In the genomic region with DNA sequence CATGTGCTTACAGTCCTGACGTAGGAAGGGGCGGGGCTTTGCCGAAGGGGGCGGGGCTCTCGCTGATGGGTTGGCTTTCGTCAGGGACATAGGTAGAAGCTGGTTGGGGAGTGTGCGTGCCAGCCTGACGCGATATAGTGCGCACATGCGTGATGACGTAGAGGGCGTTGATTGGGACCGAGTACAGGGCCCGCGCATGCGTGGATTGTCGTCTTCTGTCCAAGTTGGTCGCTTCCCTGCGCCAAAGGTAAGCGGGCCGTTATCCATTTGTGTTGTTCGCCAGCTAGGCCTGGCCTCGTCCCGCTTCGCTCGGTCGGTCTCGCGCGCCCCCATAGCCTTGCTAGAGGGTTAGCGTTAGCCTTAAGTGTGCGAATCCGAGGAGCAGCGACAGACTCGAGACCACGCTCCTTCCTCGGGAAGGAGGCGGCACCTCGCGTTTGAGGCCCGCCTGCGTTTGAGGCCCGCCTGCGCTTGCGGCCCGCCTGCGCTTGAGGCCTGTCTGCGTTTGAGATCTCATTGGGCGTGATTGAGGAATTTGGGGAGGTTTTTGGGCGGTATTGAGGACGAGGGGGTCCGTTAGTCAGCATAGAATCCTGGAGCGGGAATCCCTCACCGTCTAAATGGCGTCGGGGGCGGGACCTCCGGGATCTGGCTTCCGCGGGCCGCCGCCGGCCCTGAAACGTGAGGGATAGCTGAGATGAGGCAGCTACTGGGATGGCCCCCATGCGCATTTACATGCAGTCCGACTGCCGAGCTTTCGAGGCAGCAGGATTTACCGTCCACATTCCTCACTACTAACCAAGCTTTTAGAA, we compare ENCODE assay signal across 1 cellular context.
TF ChIP-seq lines count a peak whose summit lies in the region.

A gene (plus strand): TSS at position 197 of the 812 bp plus-strand sequence. CDS start 710 bp downstream, outside the sequence.

TF ChIP-seq in K562, 482 proteins besides CTCF, POLR2A, EP300 and RAD21 (continued from another document and continues in another):
- TF ChIP-seq CEBPG (CRISPR knock-in tag; IDR thresholded peaks at IDR 0.05), result 0 out of 2 replicates have a peak, but pooled peaks have one; percentile 27
- TF ChIP-seq CEBPG (tag; conservative IDR thresholded peaks at IDR 0.05 in 1 of 2, IDR thresholded peaks at IDR 0.05 in 1 of 2), result no peak
- TF ChIP-seq, protein P1, sequence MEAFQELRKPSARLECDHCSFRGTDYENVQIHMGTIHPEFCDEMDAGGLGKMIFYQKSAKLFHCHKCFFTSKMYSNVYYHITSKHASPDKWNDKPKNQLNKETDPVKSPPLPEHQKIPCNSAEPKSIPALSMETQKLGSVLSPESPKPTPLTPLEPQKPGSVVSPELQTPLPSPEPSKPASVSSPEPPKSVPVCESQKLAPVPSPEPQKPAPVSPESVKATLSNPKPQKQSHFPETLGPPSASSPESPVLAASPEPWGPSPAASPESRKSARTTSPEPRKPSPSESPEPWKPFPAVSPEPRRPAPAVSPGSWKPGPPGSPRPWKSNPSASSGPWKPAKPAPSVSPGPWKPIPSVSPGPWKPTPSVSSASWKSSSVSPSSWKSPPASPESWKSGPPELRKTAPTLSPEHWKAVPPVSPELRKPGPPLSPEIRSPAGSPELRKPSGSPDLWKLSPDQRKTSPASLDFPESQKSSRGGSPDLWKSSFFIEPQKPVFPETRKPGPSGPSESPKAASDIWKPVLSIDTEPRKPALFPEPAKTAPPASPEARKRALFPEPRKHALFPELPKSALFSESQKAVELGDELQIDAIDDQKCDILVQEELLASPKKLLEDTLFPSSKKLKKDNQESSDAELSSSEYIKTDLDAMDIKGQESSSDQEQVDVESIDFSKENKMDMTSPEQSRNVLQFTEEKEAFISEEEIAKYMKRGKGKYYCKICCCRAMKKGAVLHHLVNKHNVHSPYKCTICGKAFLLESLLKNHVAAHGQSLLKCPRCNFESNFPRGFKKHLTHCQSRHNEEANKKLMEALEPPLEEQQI (IDR thresholded peaks at IDR 0.05), result no peak
- TF ChIP-seq ZNF133 (CRISPR knock-in tag; IDR thresholded peaks at IDR 0.05), result no peak
- TF ChIP-seq PRMT5 (CRISPR knock-in tag; IDR thresholded peaks at IDR 0.05), result no peak
- 0 out of 2 replicates have a peak, but pooled peaks have one; percentile 50 for TF ChIP-seq LARP7 (IDR thresholded peaks at IDR 0.05)
- no peak for TF ChIP-seq ARNT (IDR thresholded peaks at IDR 0.05)
- TF ChIP-seq SNRNP70 (optimal IDR thresholded peaks at IDR 0.05; ENCODE audit: low read depth, low read length), result no peak
- TF ChIP-seq BRF1 (IDR thresholded peaks at IDR 0.05; ENCODE audit: borderline replicate concordance, extremely low read depth, insufficient read length), result no peak
- TF ChIP-seq, protein P2, sequence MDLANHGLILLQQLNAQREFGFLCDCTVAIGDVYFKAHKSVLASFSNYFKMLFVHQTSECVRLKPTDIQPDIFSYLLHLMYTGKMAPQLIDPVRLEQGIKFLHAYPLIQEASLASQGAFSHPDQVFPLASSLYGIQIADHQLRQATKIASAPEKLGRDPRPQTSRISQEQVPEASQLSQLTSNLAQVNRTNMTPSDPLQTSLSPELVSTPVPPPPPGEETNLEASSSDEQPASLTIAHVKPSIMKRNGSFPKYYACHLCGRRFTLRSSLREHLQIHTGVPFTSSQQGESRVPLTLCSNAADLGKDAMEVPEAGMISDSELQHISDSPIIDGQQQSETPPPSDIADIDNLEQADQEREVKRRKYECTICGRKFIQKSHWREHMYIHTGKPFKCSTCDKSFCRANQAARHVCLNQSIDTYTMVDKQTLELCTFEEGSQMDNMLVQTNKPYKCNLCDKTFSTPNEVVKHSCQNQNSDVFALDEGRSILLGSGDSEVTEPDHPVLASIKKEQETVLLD (IDR thresholded peaks at IDR 0.05), result peak; percentile 98
- TF ChIP-seq PPARD (CRISPR knock-in tag; IDR thresholded peaks at IDR 0.05), result no peak
- no peak for TF ChIP-seq JUN (IDR thresholded peaks at IDR 0.05; ENCODE audit: borderline replicate concordance, low read depth, low read length)
- TF ChIP-seq JUN (CRISPR knock-in tag; IDR thresholded peaks at IDR 0.05; ENCODE audit: borderline replicate concordance), result 0 out of 2 replicates have a peak, but pooled peaks have one; percentile 40
- TF ChIP-seq, protein P3, sequence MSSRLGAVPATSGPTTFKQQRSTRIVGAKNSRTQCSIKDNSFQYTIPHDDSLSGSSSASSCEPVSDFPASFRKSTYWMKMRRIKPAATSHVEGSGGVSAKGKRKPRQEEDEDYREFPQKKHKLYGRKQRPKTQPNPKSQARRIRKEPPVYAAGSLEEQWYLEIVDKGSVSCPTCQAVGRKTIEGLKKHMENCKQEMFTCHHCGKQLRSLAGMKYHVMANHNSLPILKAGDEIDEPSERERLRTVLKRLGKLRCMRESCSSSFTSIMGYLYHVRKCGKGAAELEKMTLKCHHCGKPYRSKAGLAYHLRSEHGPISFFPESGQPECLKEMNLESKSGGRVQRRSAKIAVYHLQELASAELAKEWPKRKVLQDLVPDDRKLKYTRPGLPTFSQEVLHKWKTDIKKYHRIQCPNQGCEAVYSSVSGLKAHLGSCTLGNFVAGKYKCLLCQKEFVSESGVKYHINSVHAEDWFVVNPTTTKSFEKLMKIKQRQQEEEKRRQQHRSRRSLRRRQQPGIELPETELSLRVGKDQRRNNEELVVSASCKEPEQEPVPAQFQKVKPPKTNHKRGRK (tag; IDR thresholded peaks at IDR 0.05), result no peak
- peak; percentile 52 for TF ChIP-seq TAF1 (IDR thresholded peaks at IDR 0.05; ENCODE audit: control insufficient read depth, extremely low read depth, insufficient read depth, low read length, severe bottlenecking)
- TF ChIP-seq CXXC5 (CRISPR knock-in tag; IDR thresholded peaks at IDR 0.05), result peak; percentile 69
- TF ChIP-seq, protein P4, sequence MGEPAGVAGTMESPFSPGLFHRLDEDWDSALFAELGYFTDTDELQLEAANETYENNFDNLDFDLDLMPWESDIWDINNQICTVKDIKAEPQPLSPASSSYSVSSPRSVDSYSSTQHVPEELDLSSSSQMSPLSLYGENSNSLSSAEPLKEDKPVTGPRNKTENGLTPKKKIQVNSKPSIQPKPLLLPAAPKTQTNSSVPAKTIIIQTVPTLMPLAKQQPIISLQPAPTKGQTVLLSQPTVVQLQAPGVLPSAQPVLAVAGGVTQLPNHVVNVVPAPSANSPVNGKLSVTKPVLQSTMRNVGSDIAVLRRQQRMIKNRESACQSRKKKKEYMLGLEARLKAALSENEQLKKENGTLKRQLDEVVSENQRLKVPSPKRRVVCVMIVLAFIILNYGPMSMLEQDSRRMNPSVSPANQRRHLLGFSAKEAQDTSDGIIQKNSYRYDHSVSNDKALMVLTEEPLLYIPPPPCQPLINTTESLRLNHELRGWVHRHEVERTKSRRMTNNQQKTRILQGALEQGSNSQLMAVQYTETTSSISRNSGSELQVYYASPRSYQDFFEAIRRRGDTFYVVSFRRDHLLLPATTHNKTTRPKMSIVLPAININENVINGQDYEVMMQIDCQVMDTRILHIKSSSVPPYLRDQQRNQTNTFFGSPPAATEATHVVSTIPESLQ (CRISPR knock-in tag; IDR thresholded peaks at IDR 0.05), result no peak; the same call in 1 of the 2 replicates
- no peak for TF ChIP-seq SRSF3 (IDR thresholded peaks at IDR 0.05; ENCODE audit: insufficient read depth, low read length)
- TF ChIP-seq ZNF76 (CRISPR knock-in tag; IDR thresholded peaks at IDR 0.05; ENCODE audit: borderline replicate concordance), result no peak
- TF ChIP-seq ZNF584 (CRISPR knock-in tag; IDR thresholded peaks at IDR 0.05; ENCODE audit: low read depth), result no peak
- peak; percentile 70 for TF ChIP-seq SP1 (CRISPR knock-in tag; IDR thresholded peaks at IDR 0.05)
- TF ChIP-seq RBM34 (IDR thresholded peaks at IDR 0.05; ENCODE audit: borderline replicate concordance, insufficient read depth, low read length), result no peak
- TF ChIP-seq HDAC8 (tag; IDR thresholded peaks at IDR 0.05), result no peak
- TF ChIP-seq BCOR (IDR thresholded peaks at IDR 0.05), result no peak
- TF ChIP-seq, protein P5, sequence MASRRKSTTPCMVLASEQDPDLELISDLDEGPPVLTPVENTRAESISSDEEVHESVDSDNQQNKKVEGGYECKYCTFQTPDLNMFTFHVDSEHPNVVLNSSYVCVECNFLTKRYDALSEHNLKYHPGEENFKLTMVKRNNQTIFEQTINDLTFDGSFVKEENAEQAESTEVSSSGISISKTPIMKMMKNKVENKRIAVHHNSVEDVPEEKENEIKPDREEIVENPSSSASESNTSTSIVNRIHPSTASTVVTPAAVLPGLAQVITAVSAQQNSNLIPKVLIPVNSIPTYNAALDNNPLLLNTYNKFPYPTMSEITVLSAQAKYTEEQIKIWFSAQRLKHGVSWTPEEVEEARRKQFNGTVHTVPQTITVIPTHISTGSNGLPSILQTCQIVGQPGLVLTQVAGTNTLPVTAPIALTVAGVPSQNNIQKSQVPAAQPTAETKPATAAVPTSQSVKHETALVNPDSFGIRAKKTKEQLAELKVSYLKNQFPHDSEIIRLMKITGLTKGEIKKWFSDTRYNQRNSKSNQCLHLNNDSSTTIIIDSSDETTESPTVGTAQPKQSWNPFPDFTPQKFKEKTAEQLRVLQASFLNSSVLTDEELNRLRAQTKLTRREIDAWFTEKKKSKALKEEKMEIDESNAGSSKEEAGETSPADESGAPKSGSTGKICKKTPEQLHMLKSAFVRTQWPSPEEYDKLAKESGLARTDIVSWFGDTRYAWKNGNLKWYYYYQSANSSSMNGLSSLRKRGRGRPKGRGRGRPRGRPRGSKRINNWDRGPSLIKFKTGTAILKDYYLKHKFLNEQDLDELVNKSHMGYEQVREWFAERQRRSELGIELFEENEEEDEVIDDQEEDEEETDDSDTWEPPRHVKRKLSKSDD (conservative IDR thresholded peaks at IDR 0.05; ENCODE audit: low read length), result no peak
- peak; percentile 62; the same call in 1 of the 2 replicates for TF ChIP-seq PML (IDR thresholded peaks at IDR 0.05; ENCODE audit: low read length)
- peak; percentile 63; the same call in 1 of the 2 replicates for TF ChIP-seq GABPB1 (CRISPR knock-in tag; IDR thresholded peaks at IDR 0.05)
- TF ChIP-seq, protein P6, sequence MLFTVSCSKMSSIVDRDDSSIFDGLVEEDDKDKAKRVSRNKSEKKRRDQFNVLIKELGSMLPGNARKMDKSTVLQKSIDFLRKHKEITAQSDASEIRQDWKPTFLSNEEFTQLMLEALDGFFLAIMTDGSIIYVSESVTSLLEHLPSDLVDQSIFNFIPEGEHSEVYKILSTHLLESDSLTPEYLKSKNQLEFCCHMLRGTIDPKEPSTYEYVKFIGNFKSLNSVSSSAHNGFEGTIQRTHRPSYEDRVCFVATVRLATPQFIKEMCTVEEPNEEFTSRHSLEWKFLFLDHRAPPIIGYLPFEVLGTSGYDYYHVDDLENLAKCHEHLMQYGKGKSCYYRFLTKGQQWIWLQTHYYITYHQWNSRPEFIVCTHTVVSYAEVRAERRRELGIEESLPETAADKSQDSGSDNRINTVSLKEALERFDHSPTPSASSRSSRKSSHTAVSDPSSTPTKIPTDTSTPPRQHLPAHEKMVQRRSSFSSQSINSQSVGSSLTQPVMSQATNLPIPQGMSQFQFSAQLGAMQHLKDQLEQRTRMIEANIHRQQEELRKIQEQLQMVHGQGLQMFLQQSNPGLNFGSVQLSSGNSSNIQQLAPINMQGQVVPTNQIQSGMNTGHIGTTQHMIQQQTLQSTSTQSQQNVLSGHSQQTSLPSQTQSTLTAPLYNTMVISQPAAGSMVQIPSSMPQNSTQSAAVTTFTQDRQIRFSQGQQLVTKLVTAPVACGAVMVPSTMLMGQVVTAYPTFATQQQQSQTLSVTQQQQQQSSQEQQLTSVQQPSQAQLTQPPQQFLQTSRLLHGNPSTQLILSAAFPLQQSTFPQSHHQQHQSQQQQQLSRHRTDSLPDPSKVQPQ (CRISPR knock-in tag; IDR thresholded peaks at IDR 0.05; ENCODE audit: borderline replicate concordance), result no peak
- no peak for TF ChIP-seq ZNF140 (CRISPR knock-in tag; IDR thresholded peaks at IDR 0.05)
- no peak for TF ChIP-seq SAFB (IDR thresholded peaks at IDR 0.05; ENCODE audit: borderline replicate concordance, low read depth, low read length)
- TF ChIP-seq NR3C1 (CRISPR knock-in tag; IDR thresholded peaks at IDR 0.05), result no peak
- peak; percentile 84 for TF ChIP-seq ZZZ3 (IDR thresholded peaks at IDR 0.05)
- no peak for TF ChIP-seq NUFIP1 (IDR thresholded peaks at IDR 0.05; ENCODE audit: partially characterized antibody)
- no peak for TF ChIP-seq SPI1 (IDR thresholded peaks at IDR 0.05; ENCODE audit: borderline replicate concordance, low read depth, low read length)
- no peak for TF ChIP-seq NR1H2 (CRISPR knock-in tag; IDR thresholded peaks at IDR 0.05)
- TF ChIP-seq, protein P7, sequence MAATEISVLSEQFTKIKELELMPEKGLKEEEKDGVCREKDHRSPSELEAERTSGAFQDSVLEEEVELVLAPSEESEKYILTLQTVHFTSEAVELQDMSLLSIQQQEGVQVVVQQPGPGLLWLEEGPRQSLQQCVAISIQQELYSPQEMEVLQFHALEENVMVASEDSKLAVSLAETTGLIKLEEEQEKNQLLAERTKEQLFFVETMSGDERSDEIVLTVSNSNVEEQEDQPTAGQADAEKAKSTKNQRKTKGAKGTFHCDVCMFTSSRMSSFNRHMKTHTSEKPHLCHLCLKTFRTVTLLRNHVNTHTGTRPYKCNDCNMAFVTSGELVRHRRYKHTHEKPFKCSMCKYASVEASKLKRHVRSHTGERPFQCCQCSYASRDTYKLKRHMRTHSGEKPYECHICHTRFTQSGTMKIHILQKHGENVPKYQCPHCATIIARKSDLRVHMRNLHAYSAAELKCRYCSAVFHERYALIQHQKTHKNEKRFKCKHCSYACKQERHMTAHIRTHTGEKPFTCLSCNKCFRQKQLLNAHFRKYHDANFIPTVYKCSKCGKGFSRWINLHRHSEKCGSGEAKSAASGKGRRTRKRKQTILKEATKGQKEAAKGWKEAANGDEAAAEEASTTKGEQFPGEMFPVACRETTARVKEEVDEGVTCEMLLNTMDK (IDR thresholded peaks at IDR 0.05; ENCODE audit: borderline replicate concordance, insufficient read depth, low read depth, low read length, poor library complexity, severe bottlenecking), result no peak
- no peak for TF ChIP-seq MIER1 (IDR thresholded peaks at IDR 0.05; ENCODE audit: low read depth)
- TF ChIP-seq, protein P8, sequence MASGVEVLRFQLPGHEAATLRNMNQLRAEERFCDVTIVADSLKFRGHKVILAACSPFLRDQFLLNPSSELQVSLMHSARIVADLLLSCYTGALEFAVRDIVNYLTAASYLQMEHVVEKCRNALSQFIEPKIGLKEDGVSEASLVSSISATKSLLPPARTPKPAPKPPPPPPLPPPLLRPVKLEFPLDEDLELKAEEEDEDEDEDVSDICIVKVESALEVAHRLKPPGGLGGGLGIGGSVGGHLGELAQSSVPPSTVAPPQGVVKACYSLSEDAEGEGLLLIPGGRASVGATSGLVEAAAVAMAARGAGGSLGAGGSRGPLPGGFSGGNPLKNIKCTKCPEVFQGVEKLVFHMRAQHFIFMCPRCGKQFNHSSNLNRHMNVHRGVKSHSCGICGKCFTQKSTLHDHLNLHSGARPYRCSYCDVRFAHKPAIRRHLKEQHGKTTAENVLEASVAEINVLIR (CRISPR knock-in tag; IDR thresholded peaks at IDR 0.05), result peak; percentile 79
- peak; percentile 85 for TF ChIP-seq L3MBTL2 (IDR thresholded peaks at IDR 0.05)
- TF ChIP-seq YY1 (IDR thresholded peaks at IDR 0.05; ENCODE audit: borderline replicate concordance in 1 of 3, control insufficient read depth in 1 of 3, extremely low read depth in 1 of 3, insufficient read depth in 3 of 3, insufficient read length in 1 of 3, insufficient replicate concordance in 2 of 3, low read depth in 1 of 3, low read length in 2 of 3), result peak; percentile 35 to 86 (median 77)
- TF ChIP-seq ZNF316 (IDR thresholded peaks at IDR 0.05), result no peak
- TF ChIP-seq ZNF143 (CRISPR knock-in tag; IDR thresholded peaks at IDR 0.05), result no peak
- peak in 1 of 2 experiments; percentile 67; a peak in 1 of 4 replicates for TF ChIP-seq FOXA3 (CRISPR knock-in tag; conservative IDR thresholded peaks at IDR 0.05 in 1 of 2, IDR thresholded peaks at IDR 0.05 in 1 of 2)
- TF ChIP-seq ZNF57 (CRISPR knock-in tag; IDR thresholded peaks at IDR 0.05), result no peak
- no peak for TF ChIP-seq SMARCA4 (IDR thresholded peaks at IDR 0.05)
- no peak for TF ChIP-seq KLF10 (CRISPR knock-in tag; IDR thresholded peaks at IDR 0.05)
- no peak for TF ChIP-seq EWSR1 (IDR thresholded peaks at IDR 0.05; ENCODE audit: borderline replicate concordance, low read depth, partially characterized antibody)
